ENCODE assay signal across 12 cellular contexts in genomic region chr14:59332727-59333126, GRCh38.
DNase-seq lines count a peak whose midpoint lies in the region; ATAC-seq and TF ChIP-seq lines count a peak whose summit lies in the region.
"Had no signal": no experiment of that assay in that cellular context is flagged by ENCODE, and none has a peak within 500 bp of the region (broad histone marks: within the 10 kb centered on the region; RNA-seq: fewer than 3 reads in every experiment).

No MANE protein-coding gene starts in this region.

- DNase-seq in ELR (ENCODE audit: low read depth) (peak; percentile 77), breast epithelium (ENCODE audit: low spot score in 2 of 2) (no peak), heart right ventricle (peak in 1 of 2 donors; percentile 43), SKM-1 treated with dmso at 0.1 percent for 144 hours (lab: John Stamatoyannopoulos, UW; ENCODE audit: unreplicated experiment) (no peak), HuH-7 (ENCODE audit: low spot score) (no peak)
- no peak for DNase-seq in T-helper 2 cell treated with Interferon-gamma antibody and Interleukin-4, amounts not matched to agents 5 μg/mL and 100 μg/mL, for 36 hours (ENCODE audit: low spot score)
- DNase-seq: activated CD8-positive, alpha-beta memory T cell treated with anti-CD3 and anti-CD28 coated beads, Interleukin-2, amount 50 U/mL, for 4 hours; central memory CD4-positive, alpha-beta T cell; NCI-H1048; pancreas had no signal

- no peaks in the 10 kb centered on the region for H3K4me1 Mint-ChIP-seq in T-helper 2 cell treated with Interferon-gamma antibody and Interleukin-4, amounts not matched to agents 5 μg/mL and 100 μg/mL, for 36 hours (ENCODE audit: low read depth)

- no peak for TF ChIP-seq CTCF in breast epithelium (IDR thresholded peaks at IDR 0.05)
- no peak for TF ChIP-seq CTCF in heart right ventricle (IDR thresholded peaks at IDR 0.05)

- H3K27me3 ChIP-seq in breast epithelium, result no peaks in the 10 kb centered on the region
- no peaks in the 10 kb centered on the region for H3K27me3 ChIP-seq in heart right ventricle
- no peaks in the 10 kb centered on the region for H3K27me3 ChIP-seq in skeletal muscle satellite cell (ENCODE audit: control insufficient read depth, insufficient read depth, low read length)
- H3K27me3 ChIP-seq: pancreas had no signal

- H3K9me3 ChIP-seq in breast epithelium, result no peaks in the 10 kb centered on the region
- no peaks in the 10 kb centered on the region for H3K9me3 ChIP-seq in heart right ventricle
- H3K9me3 ChIP-seq in skeletal muscle satellite cell (replicated peaks; ENCODE audit: low read length), result no peaks in the 10 kb centered on the region
- H3K9me3 ChIP-seq: pancreas had no signal

- no peak overlapping the region for H3K4me3 Mint-ChIP-seq in T-helper 2 cell treated with Interferon-gamma antibody and Interleukin-4, amounts not matched to agents 5 μg/mL and 100 μg/mL, for 36 hours

- no peaks in the 10 kb centered on the region for H3K36me3 ChIP-seq in breast epithelium
- H3K36me3 ChIP-seq in heart right ventricle, result peaks cover 0 to 49% (median 17%) of the 10 kb centered on the region in 9 donors
- no peaks in the 10 kb centered on the region for H3K36me3 ChIP-seq in skeletal muscle satellite cell (ENCODE audit: insufficient read depth, low read length)

- intact Hi-C loops in breast epithelium (cut with DNase I; ENCODE audit: low total_unique reads) (no loop called here), heart right ventricle (cut with DNase I) (loop anchor here in 8 of 10 donors (2.0 to 10.0 kb wide), 7 partner anchors 26 to 145 kb away; partner anchors contain the start of gene DAAM1 (in 4 of the 8))

- H3K36me3 Mint-ChIP-seq in T-helper 2 cell treated with Interferon-gamma antibody and Interleukin-4, amounts not matched to agents 5 μg/mL and 100 μg/mL, for 36 hours (ENCODE audit: low read depth), result peaks cover 11% of the 10 kb centered on the region

- TF ChIP-seq POLR2A in breast epithelium (IDR thresholded peaks at IDR 0.05), result no peak

- H3K4me2 ChIP-seq in skeletal muscle satellite cell (ENCODE audit: low read length), result peak overlapping the region; percentile 35

- peak overlapping the region; percentile 81 to 87 for H3K27ac ChIP-seq in breast epithelium
- peak overlapping the region; percentile 57 to 89 (median 86) for H3K27ac ChIP-seq in heart right ventricle

- H3K4me1 ChIP-seq in breast epithelium (peaks cover 0 to 27% of the 10 kb centered on the region in 2 donors), heart right ventricle (peaks cover 21 to 73% (median 66%) of the 10 kb centered on the region in 9 donors), skeletal muscle satellite cell (ENCODE audit: control insufficient read depth, insufficient read depth, low read length) (peaks cover 31% of the 10 kb centered on the region)

- H3K27ac Mint-ChIP-seq in T-helper 2 cell treated with Interferon-gamma antibody and Interleukin-4, amounts not matched to agents 5 μg/mL and 100 μg/mL, for 36 hours, result no peak overlapping the region

- H3K27me3 Mint-ChIP-seq in T-helper 2 cell treated with Interferon-gamma antibody and Interleukin-4, amounts not matched to agents 5 μg/mL and 100 μg/mL, for 36 hours (ENCODE audit: low read depth), result no peaks in the 10 kb centered on the region

- H3K4me3 ChIP-seq in breast epithelium (no peak overlapping the region), heart right ventricle (no peak overlapping the region), skeletal muscle satellite cell (ENCODE audit: low read length) (no peak overlapping the region)
- H3K4me3 ChIP-seq: pancreas had no signal

- no peaks in the 10 kb centered on the region for H3K9me3 Mint-ChIP-seq in T-helper 2 cell treated with Interferon-gamma antibody and Interleukin-4, amounts not matched to agents 5 μg/mL and 100 μg/mL, for 36 hours

- 30 to 32% methylated on average over 2 of the region's 2 CpGs for WGBS in heart right ventricle, 2 donors

- peak in 6 of 8 donors; percentile 30 to 63 (median 42) for ATAC-seq in heart right ventricle
- no peak for ATAC-seq in HG03097 (IDR thresholded peaks at IDR 0.05; ENCODE audit: low FRiP score, unreplicated experiment)

- H3K9ac ChIP-seq in skeletal muscle satellite cell (ENCODE audit: low read depth, low read length), result peak overlapping the region; percentile 27
